ENCODE assay signal across 15 cellular contexts in the genomic region with DNA sequence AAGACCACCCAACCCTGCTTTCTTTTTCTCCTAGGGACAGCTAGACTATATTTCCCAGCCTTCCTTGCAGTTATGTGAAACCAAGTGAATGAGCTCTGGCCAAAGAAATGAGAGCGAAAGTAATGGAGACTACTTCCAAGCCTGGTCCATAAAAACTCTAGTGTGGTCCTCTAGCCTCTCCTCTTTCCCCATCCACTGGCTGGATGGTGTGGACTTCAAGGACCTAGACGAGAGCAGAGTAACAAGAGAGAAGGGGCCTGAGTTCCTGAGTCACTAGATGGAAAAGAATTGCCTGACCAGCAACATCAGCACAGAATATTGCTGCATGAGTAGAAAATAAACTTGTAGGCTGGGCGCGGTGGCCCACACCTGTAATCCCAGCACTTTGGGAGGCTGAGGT.
"Had no signal": no experiment of that assay in that cellular context is flagged by ENCODE, and none has a peak within 500 bp of the region (broad histone marks: within the 10 kb centered on the region; RNA-seq: fewer than 3 reads in every experiment).

No MANE protein-coding gene starts in this region.

- H3K36me3 ChIP-seq: pancreas had no signal

- FAIRE-seq: pancreas, urothelium cell line had no signal

- H3K4me3 Mint-ChIP-seq: effector memory CD8-positive, alpha-beta T cell; stimulated activated naive CD8-positive, alpha-beta T cell treated with anti-CD3 and anti-CD28 coated beads, Interleukin-15, Interleukin-2, amounts not matched to agents 100 ng/mL and 50 ng/mL, for 24 hours had no signal

- H3K27me3 ChIP-seq: pancreas, SJSA1, testis had no signal

- DNase-seq: activated CD4-positive, alpha-beta T cell treated with anti-CD3 and anti-CD28 coated beads for 1 hour; activated gamma-delta T cell treated with Interleukin-2 at 50 U/mL for 16 hours; central memory CD4-positive, alpha-beta T cell; cortex of kidney; effector memory CD8-positive, alpha-beta T cell; erythroblast; pancreas; stimulated activated CD4-positive, alpha-beta T cell treated with anti-CD3 and anti-CD28 coated beads, Interleukin-4, amount 100 ng/mL, for 1 hour; SW 1271; T1000; testis had no signal

- H3K27me3 Mint-ChIP-seq: effector memory CD8-positive, alpha-beta T cell; stimulated activated naive CD8-positive, alpha-beta T cell treated with anti-CD3 and anti-CD28 coated beads, Interleukin-15, Interleukin-2, amounts not matched to agents 100 ng/mL and 50 ng/mL, for 24 hours had no signal

- H3K27ac Mint-ChIP-seq: effector memory CD8-positive, alpha-beta T cell; stimulated activated naive CD8-positive, alpha-beta T cell treated with anti-CD3 and anti-CD28 coated beads, Interleukin-15, Interleukin-2, amounts not matched to agents 100 ng/mL and 50 ng/mL, for 24 hours had no signal

- H3K9me3 ChIP-seq: pancreas, SJSA1, testis had no signal

- H3K4me3 ChIP-seq: lung, pancreas, SJSA1, testis had no signal

- H3K27ac ChIP-seq: pancreas, SJSA1, testis had no signal

- H3K9me3 Mint-ChIP-seq: effector memory CD8-positive, alpha-beta T cell; stimulated activated naive CD8-positive, alpha-beta T cell treated with anti-CD3 and anti-CD28 coated beads, Interleukin-15, Interleukin-2, amounts not matched to agents 100 ng/mL and 50 ng/mL, for 24 hours had no signal
